ENCODE assay signal across 19 cellular contexts in genomic region chr19:45144431-45145269, GRCh38. TPM values are rescaled to one million over a fixed set of nuclear protein-coding genes. Genes with fewer than 3 reads are reported as not detected.
A peak's percentile ranks its signal among the peaks of the same experiment; 100 is the strongest.
DNase-seq lines count a peak whose midpoint lies in the region; ATAC-seq, FAIRE-seq and TF ChIP-seq lines count a peak whose summit lies in the region.
"Had no signal": no experiment of that assay in that cellular context is flagged by ENCODE, and none has a peak within 500 bp of the region (broad histone marks: within the 10 kb centered on the region; RNA-seq: fewer than 3 reads in every experiment).

No MANE protein-coding gene starts in this region.

- ATAC-seq in GM12878 (no peak), left colon (no peak)
- ATAC-seq: GM23338 had no signal

- TF ChIP-seq POLR2A in GM12878 (IDR thresholded peaks at IDR 0.05; ENCODE audit: low read depth, low read length) = 0 out of 2 replicates have a peak, but pooled peaks have one; percentile 15

- RAD21 ChIA-PET in GM12878 (lab: Charles Lee; ENCODE audit: unreplicated experiment) = no interaction called here

- H3K27ac ChIP-seq in GM12878 (ENCODE audit: control insufficient read depth, insufficient read depth) (no peak overlapping the region), osteoblast (ENCODE audit: low read depth, low read length) (no peak overlapping the region), coronary artery (no peak overlapping the region)
- H3K27ac ChIP-seq: C4-2B, KMS-11 had no signal

- peak; percentile 17 for DNase-seq in GM10266 (ENCODE audit: extremely low spot score)
- DNase-seq in GM20000 (ENCODE audit: low spot score) = peak; percentile 30
- DNase-seq in GM12878 (ENCODE audit: low read depth, low spot score) = no peak
- DNase-seq in osteoblast (ENCODE audit: insufficient read length, low spot score, missing footprints) = peak; percentile 59
- DNase-seq in left colon = no peak
- DNase-seq in coronary artery (ENCODE audit: low spot score) = no peak
- DNase-seq in NCI-H1930 (lab: John Stamatoyannopoulos, UW) = no peak
- DNase-seq: ACHN; Caco-2; CD4-positive, alpha-beta T cell; HFFc6 had no signal

- H4K20me1 ChIP-seq in GM12878 (ENCODE audit: control insufficient read depth, insufficient read depth) = no peaks in the 10 kb centered on the region
- peaks cover 5% of the 10 kb centered on the region for H4K20me1 ChIP-seq in osteoblast (ENCODE audit: insufficient read depth, low read length)

- no peak for TF ChIP-seq RAD21 in GM12878 (IDR thresholded peaks at IDR 0.05; ENCODE audit: insufficient read depth, low read depth, low read length)

- TF ChIP-seq CTCF in GM10266 (IDR thresholded peaks at IDR 0.05; ENCODE audit: control insufficient read depth, insufficient read depth, low read depth, missing control alignments) = no peak
- no peak for TF ChIP-seq CTCF in GM20000 (IDR thresholded peaks at IDR 0.05; ENCODE audit: extremely low read depth, missing control alignments)
- TF ChIP-seq CTCF in GM12878 (IDR thresholded peaks at IDR 0.05 in 2 of 3, conservative IDR thresholded peaks at IDR 0.05 in 1 of 3; ENCODE audit: control insufficient read depth in 2 of 3, extremely low read depth in 1 of 3, insufficient read depth in 1 of 3, low read depth in 3 of 3, low read length in 3 of 3) = no peak
- no peak for TF ChIP-seq CTCF in osteoblast (IDR thresholded peaks at IDR 0.05; ENCODE audit: extremely low read depth, low read depth, low read length)
- TF ChIP-seq CTCF in coronary artery (IDR thresholded peaks at IDR 0.05) = no peak

- no peak overlapping the region for H3K4me2 ChIP-seq in GM12878 (ENCODE audit: control insufficient read depth, insufficient read depth)
- H3K4me2 ChIP-seq in osteoblast (ENCODE audit: insufficient read depth, low read length) = no peak overlapping the region
- H3K4me2 ChIP-seq: GM23338, KMS-11 had no signal

- H3K4me3 ChIP-seq in GM12878 = no peak overlapping the region
- H3K4me3 ChIP-seq in osteoblast (ENCODE audit: insufficient read depth, low read length) = no peak overlapping the region
- H3K4me3 ChIP-seq in coronary artery = no peak overlapping the region
- H3K4me3 ChIP-seq: GM23338 had no signal

- CTCF ChIA-PET in GM12878 (lab: Yijun Ruan, JAX) = interaction anchor here (0.8 to 1.4 kb wide), 2 partner anchors 34 to 53 kb away, joined by 3 to 4 read pairs; partner anchors contain the start of genes BLOC1S3 and TRAPPC6A

- in situ Hi-C loops in GM12878 (cut with MboI) = no loop called here

- H2AFZ ChIP-seq in GM12878 (ENCODE audit: control insufficient read depth, low read depth, low read length) = no peak overlapping the region
- H2AFZ ChIP-seq in osteoblast (ENCODE audit: low read length) = no peak overlapping the region
- H2AFZ ChIP-seq: GM23338 had no signal

- SMC1A ChIA-PET in GM12878 (lab: Charles Lee; ENCODE audit: uncharacterized antibody, unreplicated experiment) = interaction anchor here (0.8 kb wide), 1 partner anchor 50 kb away, joined by 3 read pairs; no protein-coding TSS in a partner anchor

- FAIRE-seq in GM12878 (lab: Jason Lieb, UNC) = no peak
- FAIRE-seq: A204.1, D721Med, G401.6, GM19239, H54 had no signal

- POLR2A ChIA-PET in GM12878 (lab: Charles Lee) = no interaction called here

- 95% methylated on average over 35 of the region's 53 CpGs for WGBS in GM12878 (ENCODE audit: insufficient coverage, insufficient replicate concordance, low lambda C conversion rate, missing lambda C conversion rate)

- intact Hi-C loops in GM12878 (cut with micrococcal nuclease; ENCODE audit: unreplicated experiment) (no loop called here), left colon (cut with DNase I, micrococcal nuclease) (no loop called here)

- no peak overlapping the region for H3K9ac ChIP-seq in GM12878 (ENCODE audit: control insufficient read depth, insufficient read depth, low read length)
- H3K9ac ChIP-seq: KMS-11 had no signal

- H3K27me3 ChIP-seq in GM12878 (replicated peaks in 1 of 2; ENCODE audit: control insufficient read depth in 2 of 2, insufficient read depth in 2 of 2, low read length in 1 of 2) (no peaks in the 10 kb centered on the region), osteoblast (ENCODE audit: insufficient read depth, low read length) (no peaks in the 10 kb centered on the region)

- peaks cover 0 to 32% of the 10 kb centered on the region in 2 experiments; a peak in 3 of 4 replicates for H3K36me3 ChIP-seq in GM12878 (ENCODE audit: control insufficient read depth in 2 of 2, insufficient read depth in 2 of 2, low read length in 1 of 2)
- peaks cover 20% of the 10 kb centered on the region for H3K36me3 ChIP-seq in osteoblast (ENCODE audit: insufficient read depth, low read length)

- TF ChIP-seq EP300 in GM12878 (IDR thresholded peaks at IDR 0.05; ENCODE audit: borderline replicate concordance in 1 of 2, control insufficient read depth in 1 of 2, low read depth in 2 of 2, low read length in 2 of 2) = no peak

- H3K9me3 ChIP-seq in GM12878 (replicated peaks; ENCODE audit: control insufficient read depth, insufficient read depth, low read length) (no peaks in the 10 kb centered on the region), osteoblast (ENCODE audit: low read depth, low read length) (no peaks in the 10 kb centered on the region)
- H3K9me3 ChIP-seq: Caco-2 had no signal

- BruUV-seq in GM12878 (replicated peaks; lab: Mats Ljungman, UMichigan) = no TSS peak

- H3K79me2 ChIP-seq in GM12878 (ENCODE audit: control insufficient read depth, insufficient read depth, low read length) = no peaks in the 10 kb centered on the region
- peaks cover 5% of the 10 kb centered on the region for H3K79me2 ChIP-seq in osteoblast (ENCODE audit: insufficient read depth, low read length)

- no peaks in the 10 kb centered on the region for H3K4me1 ChIP-seq in GM12878 (ENCODE audit: control insufficient read depth, insufficient read depth, low read length)
- H3K4me1 ChIP-seq in osteoblast (ENCODE audit: insufficient read depth, low read length) = no peaks in the 10 kb centered on the region
- H3K4me1 ChIP-seq: Caco-2 had no signal

RNA-seq across cellular contexts. Expression of gene NKPD1, which starts 16.1 kb away (rescaled TPM):
- total RNA-seq in GM12878 (2013; cell fraction: nucleolus; rRNA removed) = 1.4 and 1.6 TPM in 2 replicates
- 0.05 and 0.06 TPM in 2 replicates for total RNA-seq in GM12878 (2014; rRNA removed)
- total RNA-seq in GM12878 (2014; rRNA removed; fragmentation: Illumina TruSeq; extraction: Trizol) = not detected in 2 replicates
- 0.05 and 0.13 TPM in 2 replicates for total RNA-seq in GM12878 (2021)
- not detected for polyA plus RNA-seq in GM12878 (2011; ENCODE audit: low read depth)
- polyA plus RNA-seq in GM12878 (2011; rRNA removed) = not detected in 2 replicates
- polyA plus RNA-seq in GM12878 (2011; cell fraction: cytosol; rRNA removed) = 0.03 TPM in 1 of 2 replicates, not detected in the other
- polyA plus RNA-seq in GM12878 (2011; cell fraction: nucleus; rRNA removed) = 0.28 and 0.37 TPM in 2 replicates
- polyA plus RNA-seq in GM12878 (2012) = 0.14 and 0.17 TPM in 2 replicates
- not detected in 2 replicates for polyA plus RNA-seq in GM12878 (2014; fragmentation: Illumina TruSeq; extraction: Trizol)
- not detected for polyA plus RNA-seq in GM12878 (2014; fragmentation: Nextera tagmentation; extraction: Ambion mirVana)
- polyA plus RNA-seq in GM12878 (2014; rRNA removed) = 0.04 and 0.18 TPM in 2 replicates
- polyA plus RNA-seq in GM12878 (2016; fragmentation: Nextera tagmentation; extraction: Ambion mirVana) = not detected
- 0.05 TPM in 1 of 2 replicates, not detected in the other for polyA minus RNA-seq in GM12878 (2011; rRNA and poly(A)+ RNA removed)
- polyA minus RNA-seq in GM12878 (2011; cell fraction: cytosol; rRNA and poly(A)+ RNA removed) = not detected in 2 replicates
- 0.12 TPM in 1 of 2 replicates, not detected in the other for polyA minus RNA-seq in GM12878 (2011; cell fraction: nucleus; rRNA and poly(A)+ RNA removed)
- total RNA-seq in osteoblast = 0.29 TPM in 1 of 2 replicates, not detected in the other
- total RNA-seq in left colon = under 1 TPM; 0.08 to 0.15 TPM

RNA-seq across cellular contexts. Expression of gene TRAPPC6A, which starts 33.4 kb away (rescaled TPM):
- 3.3 and 5.8 TPM in 2 replicates for total RNA-seq in GM12878 (2013; cell fraction: nucleolus; rRNA removed)
- total RNA-seq in GM12878 (2014; rRNA removed) (46.8 and 48.8 TPM in 2 replicates), GM12878 (2014; rRNA removed; fragmentation: Illumina TruSeq; extraction: Trizol) (21.5 and 23.8 TPM in 2 replicates), GM12878 (2021) (62.8 and 66.8 TPM in 2 replicates), osteoblast (13.8 and 17.4 TPM in 2 replicates), left colon (10 to 100 TPM; 45.0 to 46.9 TPM)
- 37.6 TPM for polyA plus RNA-seq in GM12878 (2011; ENCODE audit: low read depth)
- polyA plus RNA-seq in GM12878 (2011; rRNA removed) (15.1 and 24.9 TPM in 2 replicates), GM12878 (2014; fragmentation: Illumina TruSeq; extraction: Trizol) (1.4 and 16.8 TPM in 2 replicates), GM12878 (2014; fragmentation: Nextera tagmentation; extraction: Ambion mirVana) (10 to 100 TPM in 1 of 2 experiments, 1 to 10 TPM in 1; 1.8 to 20.3 TPM), GM12878 (2014; rRNA removed) (66.7 and 68.2 TPM in 2 replicates), GM12878 (2016; fragmentation: Nextera tagmentation; extraction: Ambion mirVana) (10 to 100 TPM; 82.8 to 83.9 TPM)
- 59.6 and 60.5 TPM in 2 replicates for polyA plus RNA-seq in GM12878 (2011; cell fraction: cytosol; rRNA removed)
- 31.2 and 40.5 TPM in 2 replicates for polyA plus RNA-seq in GM12878 (2011; cell fraction: nucleus; rRNA removed)
- polyA plus RNA-seq in GM12878 (2012) = 90.0 and 92.6 TPM in 2 replicates
- polyA minus RNA-seq in GM12878 (2011; rRNA and poly(A)+ RNA removed) = 3.4 and 16.2 TPM in 2 replicates
- 3.7 and 7.6 TPM in 2 replicates for polyA minus RNA-seq in GM12878 (2011; cell fraction: cytosol; rRNA and poly(A)+ RNA removed)
- 3.6 and 3.9 TPM in 2 replicates for polyA minus RNA-seq in GM12878 (2011; cell fraction: nucleus; rRNA and poly(A)+ RNA removed)

RNA-seq across cellular contexts. Expression of gene BLOC1S3, which starts 33.9 kb away (rescaled TPM):
- total RNA-seq in GM12878 (2013; cell fraction: nucleolus; rRNA removed) = 8.3 and 8.9 TPM in 2 replicates
- total RNA-seq in GM12878 (2014; rRNA removed) = 4.2 and 4.4 TPM in 2 replicates
- total RNA-seq in GM12878 (2014; rRNA removed; fragmentation: Illumina TruSeq; extraction: Trizol) = 3.6 and 4.1 TPM in 2 replicates
- 17.0 and 18.3 TPM in 2 replicates for total RNA-seq in GM12878 (2021)
- 4.9 TPM for polyA plus RNA-seq in GM12878 (2011; ENCODE audit: low read depth)
- 4.5 and 10.0 TPM in 2 replicates for polyA plus RNA-seq in GM12878 (2011; rRNA removed)
- polyA plus RNA-seq in GM12878 (2011; cell fraction: cytosol; rRNA removed) = 10.0 and 11.6 TPM in 2 replicates
- polyA plus RNA-seq in GM12878 (2011; cell fraction: nucleus; rRNA removed) = 6.6 and 7.7 TPM in 2 replicates
- polyA plus RNA-seq in GM12878 (2012) = 9.9 and 10.1 TPM in 2 replicates
- 8.0 and 9.3 TPM in 2 replicates for polyA plus RNA-seq in GM12878 (2014; fragmentation: Illumina TruSeq; extraction: Trizol)
- polyA plus RNA-seq in GM12878 (2014; fragmentation: Nextera tagmentation; extraction: Ambion mirVana) = 10 to 100 TPM; 10.0 to 14.5 TPM
- polyA plus RNA-seq in GM12878 (2014; rRNA removed) = 10.8 and 14.9 TPM in 2 replicates
- polyA plus RNA-seq in GM12878 (2016; fragmentation: Nextera tagmentation; extraction: Ambion mirVana) = 10 to 100 TPM; 14.7 to 15.0 TPM
- polyA minus RNA-seq in GM12878 (2011; rRNA and poly(A)+ RNA removed) = 11.9 and 15.3 TPM in 2 replicates
- 6.5 and 6.9 TPM in 2 replicates for polyA minus RNA-seq in GM12878 (2011; cell fraction: cytosol; rRNA and poly(A)+ RNA removed)
- polyA minus RNA-seq in GM12878 (2011; cell fraction: nucleus; rRNA and poly(A)+ RNA removed) = 4.2 and 7.9 TPM in 2 replicates
- total RNA-seq in osteoblast = 7.2 and 10.0 TPM in 2 replicates
- total RNA-seq in left colon = 10 to 100 TPM; 11.2 to 13.5 TPM

RNA-seq across cellular contexts. Expression of gene PPP1R37, which starts 51.7 kb away (rescaled TPM):
- 40.0 and 40.4 TPM in 2 replicates for total RNA-seq in GM12878 (2013; cell fraction: nucleolus; rRNA removed)
- total RNA-seq in GM12878 (2014; rRNA removed) (18.3 and 21.3 TPM in 2 replicates), GM12878 (2014; rRNA removed; fragmentation: Illumina TruSeq; extraction: Trizol) (4.0 and 5.1 TPM in 2 replicates), GM12878 (2021) (15.8 and 20.9 TPM in 2 replicates), osteoblast (43.9 and 53.6 TPM in 2 replicates), left colon (10 to 100 TPM; 31.6 to 33.1 TPM)
- 2.2 TPM for polyA plus RNA-seq in GM12878 (2011; ENCODE audit: low read depth)
- polyA plus RNA-seq in GM12878 (2011; rRNA removed) (5.5 and 9.5 TPM in 2 replicates), GM12878 (2014; fragmentation: Illumina TruSeq; extraction: Trizol) (0.63 and 1.9 TPM in 2 replicates), GM12878 (2014; fragmentation: Nextera tagmentation; extraction: Ambion mirVana) (under 1 TPM in 1 of 2 experiments, not detected in 1; 0.09 TPM), GM12878 (2014; rRNA removed) (17.5 and 20.7 TPM in 2 replicates), GM12878 (2016; fragmentation: Nextera tagmentation; extraction: Ambion mirVana) (1 to 10 TPM; 2.2 to 4.1 TPM)
- polyA plus RNA-seq in GM12878 (2011; cell fraction: cytosol; rRNA removed) = 10.6 and 16.8 TPM in 2 replicates
- polyA plus RNA-seq in GM12878 (2011; cell fraction: nucleus; rRNA removed) = 80.7 and 84.7 TPM in 2 replicates
- 9.0 and 17.0 TPM in 2 replicates for polyA plus RNA-seq in GM12878 (2012)
- 5.9 and 11.1 TPM in 2 replicates for polyA minus RNA-seq in GM12878 (2011; rRNA and poly(A)+ RNA removed)
- polyA minus RNA-seq in GM12878 (2011; cell fraction: cytosol; rRNA and poly(A)+ RNA removed) = 4.5 and 8.8 TPM in 2 replicates
- 12.8 and 20.3 TPM in 2 replicates for polyA minus RNA-seq in GM12878 (2011; cell fraction: nucleus; rRNA and poly(A)+ RNA removed)

Comparison
In these comparisons a context has a peak if more than half of its experiments do, and no peak if none do; other contexts are left out.
1. DNase-seq: peak in GM10266 (single experiment), GM20000 (single experiment) and osteoblast (single experiment); none in GM12878 (single experiment), left colon (0 of 2), coronary artery (single experiment) and NCI-H1930 (0 of 2).